8 cellular contexts compared by ENCODE assay signal in the genomic region with DNA sequence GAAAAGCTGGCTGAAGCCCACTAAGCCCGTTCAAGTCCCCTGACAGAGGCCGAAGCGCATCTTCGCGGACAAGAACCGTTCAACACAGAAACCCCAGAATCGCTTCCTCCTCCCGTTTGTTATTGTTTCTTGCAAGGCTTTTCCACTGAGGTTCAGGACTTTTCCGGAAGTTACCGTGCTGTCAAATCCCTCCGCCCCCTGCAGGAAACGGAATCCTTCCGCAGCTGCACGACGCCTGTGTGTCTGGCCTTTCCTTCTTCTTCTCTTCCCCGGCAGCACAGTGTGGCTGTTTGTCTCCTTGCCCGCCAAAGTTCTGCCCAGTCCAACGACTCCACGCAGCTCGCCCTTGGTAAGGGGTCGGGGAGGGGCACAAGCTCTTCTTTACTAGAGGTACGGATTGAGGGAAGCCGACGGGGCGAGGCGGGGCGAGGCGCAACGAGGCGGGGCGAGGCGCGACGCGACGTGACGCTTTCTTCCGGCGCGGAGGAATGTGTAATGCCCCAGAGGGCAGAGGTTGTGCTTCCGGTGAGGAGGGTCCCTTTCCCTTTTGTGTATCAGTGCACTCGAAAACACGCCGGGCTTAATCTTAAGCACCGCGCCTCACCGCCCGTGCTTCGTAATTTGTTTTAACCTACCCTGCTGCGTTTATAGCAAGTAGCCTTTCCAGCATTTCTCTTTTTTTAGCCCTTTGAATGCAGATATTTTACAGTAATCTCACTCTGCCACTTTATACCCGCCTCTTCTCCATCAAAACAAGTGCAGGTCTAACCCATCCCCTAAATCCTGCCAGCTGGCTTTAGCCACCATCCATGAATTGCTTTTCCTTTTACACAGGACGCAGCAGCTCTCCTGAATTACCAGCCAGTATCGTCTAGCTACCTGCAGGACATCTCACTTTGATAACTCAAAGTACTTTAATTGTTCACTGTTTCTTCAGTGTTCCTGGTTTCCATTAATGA. TPM values are rescaled to one million over a fixed set of nuclear protein-coding genes. Genes with fewer than 3 reads are reported as not detected.
DNase-seq lines count a peak whose midpoint lies in the region; ATAC-seq, FAIRE-seq and TF ChIP-seq lines count a peak whose summit lies in the region.

Gene KDM5A (minus strand): TSS at position 183 of the 959 bp plus-strand sequence. CDS start 229 bp downstream, outside the sequence.

- ATAC-seq in A549 (peak; percentile 97 to 98), HG03439 (IDR thresholded peaks at IDR 0.05; ENCODE audit: unreplicated experiment) (peak; percentile 89)

- H3K4me1 Mint-ChIP-seq in dendritic cell treated with granulocyte-macrophage colony-stimulating factor and Interleukin-4, amounts not matched to agents 40 ng/mL and 50 ng/mL, for 4 days (ENCODE audit: low read depth): peaks cover 19% of the 10 kb centered on the region

- TF ChIP-seq CTCF in A549 (IDR thresholded peaks at IDR 0.05): no peak
- peak in 1 of 3 donors; percentile 48 for TF ChIP-seq CTCF in lower leg skin (IDR thresholded peaks at IDR 0.05)

- H3K9me3 ChIP-seq in A549: no peaks in the 10 kb centered on the region

- TF ChIP-seq POLR2A in A549 (IDR thresholded peaks at IDR 0.05; ENCODE audit: low read length): peak; percentile 52
- peak; percentile 86 for TF ChIP-seq POLR2A in GM19193 (IDR thresholded peaks at IDR 0.05; ENCODE audit: extremely low read depth, insufficient read depth, insufficient read length)
- TF ChIP-seq POLR2A in lower leg skin (IDR thresholded peaks at IDR 0.05): no peak

- no peaks in the 10 kb centered on the region for H3K9me3 Mint-ChIP-seq in dendritic cell treated with granulocyte-macrophage colony-stimulating factor and Interleukin-4, amounts not matched to agents 40 ng/mL and 50 ng/mL, for 4 days

- intact Hi-C loops in dendritic cell treated with granulocyte-macrophage colony-stimulating factor and Interleukin-4, amounts not matched to agents 40 ng/mL and 50 ng/mL, for 4 days (cut with micrococcal nuclease): no loop called here
- intact Hi-C loops in lower leg skin (cut with DNase I; ENCODE audit: low total_unique reads): no loop called here

- FAIRE-seq in A549 (lab: Jason Lieb, UNC): no peak

- TF ChIP-seq EP300 in A549 (IDR thresholded peaks at IDR 0.05): no peak

- H3K4me3 Mint-ChIP-seq in dendritic cell treated with granulocyte-macrophage colony-stimulating factor and Interleukin-4, amounts not matched to agents 40 ng/mL and 50 ng/mL, for 4 days: peak within 1 kb of the TSS; percentile 90

- no peaks in the 10 kb centered on the region for H3K27me3 Mint-ChIP-seq in dendritic cell treated with granulocyte-macrophage colony-stimulating factor and Interleukin-4, amounts not matched to agents 40 ng/mL and 50 ng/mL, for 4 days

- no peak for TF ChIP-seq RAD21 in A549 (conservative IDR thresholded peaks at IDR 0.05 in 1 of 2, IDR thresholded peaks at IDR 0.05 in 1 of 2)

- H3K36me3 Mint-ChIP-seq in dendritic cell treated with granulocyte-macrophage colony-stimulating factor and Interleukin-4, amounts not matched to agents 40 ng/mL and 50 ng/mL, for 4 days (ENCODE audit: low read depth): peaks cover 31% of the 10 kb centered on the region

- H3K4me1 ChIP-seq in A549: peaks cover 25% of the 10 kb centered on the region; the same call in 2 of the 3 replicates

- 5% methylated on average over 40 of the region's 53 CpGs for WGBS in A549 (ENCODE audit: missing lambda C conversion rate)
- WGBS in lower leg skin, 2 donors: 1 to 3% methylated on average over 46 to 53 of the region's 53 CpGs

- DNase-seq in A549 (ENCODE audit: low read depth in 1 of 2, low spot score in 1 of 2) (peak; percentile 92 to 97), lower leg skin (ENCODE audit: low spot score in 2 of 2) (peak; percentile 90 to 98), NCI-H82 treated with DMSO at 0.1 percent for 48 hours (lab: John Stamatoyannopoulos, UW; ENCODE audit: unreplicated experiment) (no peak)
- DNase-seq in activated CD4-positive, alpha-beta T cell treated with anti-CD3 and anti-CD28 coated beads for 1 hour: peak; percentile 86
- peak; percentile 71 to 79 (median 73) for DNase-seq in stimulated activated CD4-positive, alpha-beta T cell treated with anti-CD3 and anti-CD28 coated beads, TNF-alpha, amount 100 ng/mL, for 1 hour (ENCODE audit: low read depth in 3 of 3, low spot score in 1 of 3)

- H3K4me3 ChIP-seq in A549 (peak within 1 kb of the TSS; percentile 79), lower leg skin (ENCODE audit: low read depth, poor library complexity, severe bottlenecking) (peak within 1 kb of the TSS; percentile 94)

- CTCF ChIA-PET in A549 (lab: Yijun Ruan, JAX): interaction anchor here (0.5 to 2.8 kb wide), 7 partner anchors 12 to 511 kb away, joined by 3 to 9 read pairs (median 3); partner anchors contain the start of gene CCDC77

- H3K27ac ChIP-seq in A549: peak within 1 kb of the TSS; percentile 90 to 97

- POLR2A ChIA-PET in A549 (lab: Yijun Ruan, JAX): interaction anchor here (0.8 to 1.8 kb wide), 3 partner anchors 10 to 17 kb away, joined by 5 to 23 read pairs (median 19); partner anchors contain the start of gene CCDC77

- H3K4me2 ChIP-seq in A549: peak within 1 kb of the TSS; percentile 91

- H3K27ac Mint-ChIP-seq in dendritic cell treated with granulocyte-macrophage colony-stimulating factor and Interleukin-4, amounts not matched to agents 40 ng/mL and 50 ng/mL, for 4 days: peak within 1 kb of the TSS; percentile 95

TF ChIP-seq in A549, 52 proteins besides CTCF, POLR2A, EP300 and RAD21 (continues in another document):
- peak; percentile 64; the same call in 1 of the 2 replicates for TF ChIP-seq EHF (CRISPR knock-in tag; IDR thresholded peaks at IDR 0.05)
- no peak; the same call in 1 of the 2 replicates for TF ChIP-seq EHMT2 (IDR thresholded peaks at IDR 0.05; ENCODE audit: low read depth)
- 0 out of 2 replicates have a peak, but pooled peaks have one; percentile 59 for TF ChIP-seq RARB (CRISPR knock-in tag; IDR thresholded peaks at IDR 0.05)
- no peak; the same call in 1 of the 2 replicates for TF ChIP-seq MAZ (IDR thresholded peaks at IDR 0.05; ENCODE audit: borderline replicate concordance, low read depth, low read length)
- TF ChIP-seq ZFP36 (IDR thresholded peaks at IDR 0.05; ENCODE audit: borderline replicate concordance, partially characterized antibody): no peak
- no peak for TF ChIP-seq NFE2L2 (conservative IDR thresholded peaks at IDR 0.05; ENCODE audit: low read length)
- no peak for TF ChIP-seq FOSL2 (IDR thresholded peaks at IDR 0.05)
- no peak for TF ChIP-seq FOSL2 (CRISPR knock-in tag; IDR thresholded peaks at IDR 0.05)
- no peak for TF ChIP-seq CHD4 (IDR thresholded peaks at IDR 0.05; ENCODE audit: borderline replicate concordance)
- no peak; the same call in 1 of the 2 replicates for TF ChIP-seq FOSB (CRISPR knock-in tag; IDR thresholded peaks at IDR 0.05)
- TF ChIP-seq TP53 (CRISPR knock-in tag; IDR thresholded peaks at IDR 0.05): no peak
- peak; percentile 72 for TF ChIP-seq PHF8 (IDR thresholded peaks at IDR 0.05; ENCODE audit: borderline replicate concordance, low read depth)
- no peak for TF ChIP-seq JUNB (IDR thresholded peaks at IDR 0.05)
- TF ChIP-seq, protein P1, sequence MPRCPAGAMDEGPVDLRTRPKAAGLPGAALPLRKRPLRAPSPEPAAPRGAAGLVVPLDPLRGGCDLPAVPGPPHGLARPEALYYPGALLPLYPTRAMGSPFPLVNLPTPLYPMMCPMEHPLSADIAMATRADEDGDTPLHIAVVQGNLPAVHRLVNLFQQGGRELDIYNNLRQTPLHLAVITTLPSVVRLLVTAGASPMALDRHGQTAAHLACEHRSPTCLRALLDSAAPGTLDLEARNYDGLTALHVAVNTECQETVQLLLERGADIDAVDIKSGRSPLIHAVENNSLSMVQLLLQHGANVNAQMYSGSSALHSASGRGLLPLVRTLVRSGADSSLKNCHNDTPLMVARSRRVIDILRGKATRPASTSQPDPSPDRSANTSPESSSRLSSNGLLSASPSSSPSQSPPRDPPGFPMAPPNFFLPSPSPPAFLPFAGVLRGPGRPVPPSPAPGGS (IDR thresholded peaks at IDR 0.05): peak; percentile 70; the same call in 1 of the 3 replicates
- TF ChIP-seq CEBPB (IDR thresholded peaks at IDR 0.05): no peak
- TF ChIP-seq RCOR1 (IDR thresholded peaks at IDR 0.05; ENCODE audit: low read depth, low read length): no peak
- TF ChIP-seq HDAC2 (IDR thresholded peaks at IDR 0.05): no peak
- TF ChIP-seq CHD2 (IDR thresholded peaks at IDR 0.05; ENCODE audit: low read length, partially characterized antibody): peak; percentile 82
- no peak for TF ChIP-seq TFCP2L1 (CRISPR knock-in tag; IDR thresholded peaks at IDR 0.05)
- TF ChIP-seq SMC3 (IDR thresholded peaks at IDR 0.05): no peak
- TF ChIP-seq, protein P2, sequence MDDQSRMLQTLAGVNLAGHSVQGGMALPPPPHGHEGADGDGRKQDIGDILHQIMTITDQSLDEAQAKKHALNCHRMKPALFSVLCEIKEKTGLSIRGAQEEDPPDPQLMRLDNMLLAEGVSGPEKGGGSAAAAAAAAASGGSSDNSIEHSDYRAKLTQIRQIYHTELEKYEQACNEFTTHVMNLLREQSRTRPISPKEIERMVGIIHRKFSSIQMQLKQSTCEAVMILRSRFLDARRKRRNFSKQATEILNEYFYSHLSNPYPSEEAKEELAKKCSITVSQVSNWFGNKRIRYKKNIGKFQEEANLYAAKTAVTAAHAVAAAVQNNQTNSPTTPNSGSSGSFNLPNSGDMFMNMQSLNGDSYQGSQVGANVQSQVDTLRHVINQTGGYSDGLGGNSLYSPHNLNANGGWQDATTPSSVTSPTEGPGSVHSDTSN (IDR thresholded peaks at IDR 0.05): peak; percentile 95
- TF ChIP-seq NR3C1 (IDR thresholded peaks at IDR 0.05): no peak

RNA-seq across cellular contexts. Expression of gene KDM5A, which starts in this region (rescaled TPM):
- polyA plus RNA-seq in A549 (2011; rRNA removed): 42.6 and 45.0 TPM in 2 replicates
- polyA plus RNA-seq in A549 (2012; cell fraction: cytosol; rRNA removed): 6.4 and 9.4 TPM in 2 replicates
- polyA plus RNA-seq in A549 (2012; cell fraction: nucleus; rRNA removed): 8.3 and 11.8 TPM in 2 replicates
- polyA plus RNA-seq in A549 (2017; fragmentation: RNase III; extraction: RNeasy Plus Mini Kit Qiagen cat#74134 plus additional on column Dnase treatment): 17.5 to 22.5 TPM (median 18.8 TPM) in 3 replicates
- polyA minus RNA-seq in A549 (2011; rRNA and poly(A)+ RNA removed): 135 and 136 TPM in 2 replicates
- 10 to 100 TPM; 43.5 to 85.0 (median 67.0) TPM for total RNA-seq in lower leg skin

Comparison
In these comparisons a context has a peak if more than half of its experiments do, and no peak if none do; other contexts are left out.
1. POLR2A ChIP-seq: peak in A549 (single experiment) and GM19193 (single experiment); none in lower leg skin (0 of 2).